Comparison of ENCODE assay signal across 27 cellular contexts in genomic region chr6:2600363-2600762, GRCh38.
DNase-seq lines count a peak whose midpoint lies in the region; ATAC-seq, FAIRE-seq and TF ChIP-seq lines count a peak whose summit lies in the region.
"Had no signal": no experiment of that assay in that cellular context is flagged by ENCODE, and none has a peak within 500 bp of the region (broad histone marks: within the 10 kb centered on the region; RNA-seq: fewer than 3 reads in every experiment).

No MANE protein-coding gene starts in this region.

- no peak overlapping the region for H3K4me2 ChIP-seq in osteoblast (ENCODE audit: insufficient read depth, low read length)
- H3K4me2 ChIP-seq: BLaER1 had no signal

- no peaks in the 10 kb centered on the region for H3K36me3 ChIP-seq in bronchial epithelial cell (ENCODE audit: control insufficient read depth, insufficient read depth, low read length)
- no peaks in the 10 kb centered on the region for H3K36me3 ChIP-seq in osteoblast (ENCODE audit: insufficient read depth, low read length)
- H3K36me3 ChIP-seq: BE2C, BLaER1 had no signal

- H3K9me3 Mint-ChIP-seq in endothelial cell (ENCODE audit: unreplicated experiment) = no peaks in the 10 kb centered on the region
- H3K9me3 Mint-ChIP-seq: CD4-positive, CD25-positive, alpha-beta regulatory T cell; CD8-positive, alpha-beta memory T cell had no signal

- H3K9me3 ChIP-seq in osteoblast (ENCODE audit: low read depth, low read length) = no peaks in the 10 kb centered on the region
- H3K9me3 ChIP-seq: BE2C, BLaER1 had no signal

- H3K27me3 ChIP-seq in bronchial epithelial cell (ENCODE audit: control insufficient read depth, insufficient read depth, low read length) = no peaks in the 10 kb centered on the region
- H3K27me3 ChIP-seq in osteoblast (ENCODE audit: insufficient read depth, low read length) = no peaks in the 10 kb centered on the region
- H3K27me3 ChIP-seq: BLaER1 had no signal

- ATAC-seq in GM18519 (IDR thresholded peaks at IDR 0.05; ENCODE audit: low FRiP score, unreplicated experiment) = no peak
- ATAC-seq: GM12878 had no signal

- no peak for DNase-seq in bronchial epithelial cell (ENCODE audit: low read depth)
- no peak for DNase-seq in endothelial cell (ENCODE audit: low spot score)
- DNase-seq in osteoblast (ENCODE audit: insufficient read length, low spot score, missing footprints) = peak; percentile 79
- no peak for DNase-seq in ecto neural progenitor cell (ENCODE audit: low spot score)
- DNase-seq: 8988T; ACHN; BE2C; C1 segment of cervical spinal cord; CD4-positive, alpha-beta memory T cell; CD4-positive, CD25-positive, alpha-beta regulatory T cell; CD8-positive, alpha-beta memory T cell; COR-L47; DMS 273 treated with DMSO at 0.1 percent for 48 hours; DMS153; DMS53; DMS79; DND-41; EL; GDM1 had no signal

- H3K27me3 Mint-ChIP-seq in endothelial cell (ENCODE audit: unreplicated experiment) = peaks cover 2% of the 10 kb centered on the region

- no peak overlapping the region for H2AFZ ChIP-seq in osteoblast (ENCODE audit: low read length)

- H3K4me3 ChIP-seq in bronchial epithelial cell (ENCODE audit: low read depth, low read length) (no peak overlapping the region), osteoblast (ENCODE audit: insufficient read depth, low read length) (no peak overlapping the region)
- H3K4me3 ChIP-seq: BLaER1, GM12878 had no signal

- no peak overlapping the region for H3K27ac Mint-ChIP-seq in endothelial cell (ENCODE audit: unreplicated experiment)
- H3K27ac Mint-ChIP-seq: CD14-positive monocyte; CD4-positive, alpha-beta memory T cell; CD4-positive, CD25-positive, alpha-beta regulatory T cell; CD8-positive, alpha-beta memory T cell had no signal

- TF ChIP-seq CTCF in bronchial epithelial cell (IDR thresholded peaks at IDR 0.05; ENCODE audit: insufficient read depth, low read length, severe bottlenecking) (no peak), endothelial cell (IDR thresholded peaks at IDR 0.05; ENCODE audit: unreplicated experiment) (no peak), osteoblast (IDR thresholded peaks at IDR 0.05; ENCODE audit: extremely low read depth, low read depth, low read length) (no peak)

- H3K27ac ChIP-seq in osteoblast (ENCODE audit: low read depth, low read length) = no peak overlapping the region
- H3K27ac ChIP-seq: BLaER1 had no signal

- no peaks in the 10 kb centered on the region for H3K79me2 ChIP-seq in osteoblast (ENCODE audit: insufficient read depth, low read length)

- peaks cover 16% of the 10 kb centered on the region for H3K4me1 Mint-ChIP-seq in endothelial cell (ENCODE audit: unreplicated experiment)
- H3K4me1 Mint-ChIP-seq: CD14-positive monocyte; CD4-positive, alpha-beta memory T cell; CD8-positive, alpha-beta memory T cell had no signal

- FAIRE-seq in bronchial epithelial cell (lab: Jason Lieb, UNC) = peak; percentile 55
- FAIRE-seq: A204.1, GM12878, GM12892, GM18507, GM19239 had no signal

- no peaks in the 10 kb centered on the region for H4K20me1 ChIP-seq in osteoblast (ENCODE audit: insufficient read depth, low read length)
- H4K20me1 ChIP-seq: BLaER1 had no signal

- H3K4me1 ChIP-seq in osteoblast (ENCODE audit: insufficient read depth, low read length) = no peaks in the 10 kb centered on the region
- H3K4me1 ChIP-seq: BE2C, BLaER1 had no signal

- H3K36me3 Mint-ChIP-seq in endothelial cell (ENCODE audit: low read depth, unreplicated experiment) = no peaks in the 10 kb centered on the region
- H3K36me3 Mint-ChIP-seq: CD14-positive monocyte; CD4-positive, alpha-beta memory T cell; CD4-positive, CD25-positive, alpha-beta regulatory T cell; CD8-positive, alpha-beta memory T cell had no signal

- H3K4me3 Mint-ChIP-seq in endothelial cell (ENCODE audit: unreplicated experiment) = peak overlapping the region; percentile 11
- H3K4me3 Mint-ChIP-seq: CD14-positive monocyte; CD4-positive, alpha-beta memory T cell; CD4-positive, CD25-positive, alpha-beta regulatory T cell; CD8-positive, alpha-beta memory T cell had no signal
